12 cellular contexts compared by ENCODE assay signal in the genomic region with DNA sequence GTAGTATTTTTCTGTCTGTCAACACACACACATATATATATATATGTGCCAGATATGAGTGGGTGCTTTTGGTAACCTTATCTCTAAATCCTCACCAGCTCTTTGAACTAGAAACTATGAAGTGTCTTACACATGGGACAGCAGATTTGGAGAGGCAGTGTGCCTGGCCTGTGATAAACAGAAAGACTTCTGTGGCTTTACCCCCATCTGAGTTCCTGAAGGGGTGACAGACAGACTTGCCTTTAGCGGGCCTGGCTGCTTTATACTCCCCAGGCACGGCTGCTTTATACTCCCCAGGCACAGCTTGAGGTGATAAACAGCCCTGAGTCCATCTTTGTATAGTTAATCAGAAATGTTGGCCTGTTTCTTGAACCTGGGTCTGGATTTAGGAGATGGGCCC. TPM values are rescaled to one million over a fixed set of nuclear protein-coding genes. Genes with fewer than 3 reads are reported as not detected.
DNase-seq lines count a peak whose midpoint lies in the region; TF ChIP-seq lines count a peak whose summit lies in the region.
"Had no signal": no experiment of that assay in that cellular context is flagged by ENCODE, and none has a peak within 500 bp of the region (broad histone marks: within the 10 kb centered on the region; RNA-seq: fewer than 3 reads in every experiment).

No MANE protein-coding gene starts in this region.

- H4K20me1 ChIP-seq in osteoblast (ENCODE audit: insufficient read depth, low read length) = peaks cover 87% of the 10 kb centered on the region

- H3K4me3 Mint-ChIP-seq in brain (peak overlapping the region in 3 of 5 experiments; percentile 56 to 69 (median 60)), endodermal cell (no peak overlapping the region)
- H3K4me3 Mint-ChIP-seq: central memory CD8-positive, alpha-beta T cell had no signal

- no peak overlapping the region for H3K9ac ChIP-seq in endodermal cell (ENCODE audit: extremely low read depth, low read length, poor library complexity, severe bottlenecking)

- no peak overlapping the region for H2AFZ ChIP-seq in ACC112 (ENCODE audit: low read length, unreplicated experiment)
- no peak overlapping the region for H2AFZ ChIP-seq in osteoblast (ENCODE audit: low read length)

- H3K4me1 ChIP-seq in ACC112 (ENCODE audit: control insufficient read depth, insufficient read depth, low read length, unreplicated experiment) (peaks cover 61% of the 10 kb centered on the region), HEK293 (ENCODE audit: control insufficient read depth, insufficient read depth, low read length) (peaks cover 32% of the 10 kb centered on the region), osteoblast (ENCODE audit: insufficient read depth, low read length) (peaks cover 65% of the 10 kb centered on the region), endodermal cell (ENCODE audit: control insufficient read depth, insufficient read depth, low read length) (peaks cover 51% of the 10 kb centered on the region)

- H3K4me3 ChIP-seq in ACC112 (ENCODE audit: low read depth, low read length) (no peak overlapping the region; the same call in 1 of the 2 replicates), HEK293 (ENCODE audit: low read depth, low read length) (no peak overlapping the region), osteoblast (ENCODE audit: insufficient read depth, low read length) (no peak overlapping the region), endodermal cell (ENCODE audit: low read length) (no peak overlapping the region)
- H3K4me3 ChIP-seq: SK-N-MC had no signal

- peaks cover 96% of the 10 kb centered on the region for H3K79me2 ChIP-seq in ACC112 (ENCODE audit: control insufficient read depth, insufficient read depth, low read length, unreplicated experiment)
- peaks cover 99% of the 10 kb centered on the region for H3K79me2 ChIP-seq in osteoblast (ENCODE audit: insufficient read depth, low read length)

- DNase-seq in osteoblast (ENCODE audit: insufficient read length, low spot score, missing footprints) (no peak), GOT3 (lab: John Stamatoyannopoulos, UW) (no peak), NCI-H187 (lab: John Stamatoyannopoulos, UW) (no peak), endodermal cell (no peak), mesenteric fat pad (ENCODE audit: low spot score) (no peak)
- DNase-seq: HCEC 1CT, MM.1S had no signal

- no peaks in the 10 kb centered on the region for H3K9me3 ChIP-seq in HEK293 (ENCODE audit: control insufficient read depth, insufficient read depth, low read depth, low read length)
- H3K9me3 ChIP-seq in osteoblast (ENCODE audit: low read depth, low read length) = no peaks in the 10 kb centered on the region
- H3K9me3 ChIP-seq in endodermal cell (ENCODE audit: control insufficient read depth, low read length) = no peaks in the 10 kb centered on the region

- H3K27me3 ChIP-seq in ACC112 (ENCODE audit: insufficient read depth, low read length) (no peaks in the 10 kb centered on the region), osteoblast (ENCODE audit: insufficient read depth, low read length) (no peaks in the 10 kb centered on the region), endodermal cell (ENCODE audit: control insufficient read depth, insufficient read depth, low read length, poor library complexity, severe bottlenecking) (peaks cover 6% of the 10 kb centered on the region)

- H3K27ac Mint-ChIP-seq in brain (peak overlapping the region in 4 of 5 experiments; percentile 9 to 98 (median 88)), endodermal cell (no peak overlapping the region)

- no peak for TF ChIP-seq CTCF in HEK293 (tag by site-specific recombination; IDR thresholded peaks at IDR 0.05)
- TF ChIP-seq CTCF in brain (conservative IDR thresholded peaks at IDR 0.05) = no peak
- no peak for TF ChIP-seq CTCF in osteoblast (IDR thresholded peaks at IDR 0.05; ENCODE audit: extremely low read depth, low read depth, low read length)
- TF ChIP-seq CTCF in endodermal cell (conservative IDR thresholded peaks at IDR 0.05) = no peak

- POLR2A ChIA-PET in HEK293 (lab: Yijun Ruan, JAX) = no interaction called here

- H3K27me3 Mint-ChIP-seq in brain = no peaks in the 10 kb centered on the region
- H3K27me3 Mint-ChIP-seq in endodermal cell (ENCODE audit: insufficient read depth) = peaks cover 24% of the 10 kb centered on the region
- H3K27me3 Mint-ChIP-seq: central memory CD8-positive, alpha-beta T cell had no signal

- WGBS in endodermal cell (ENCODE audit: insufficient coverage in 1 of 2, insufficient read length in 1 of 2), 2 experiments = 35% methylated on average over 2 of the region's 2 CpGs; no CpG with 5 or more reads in 1 of the 2 experiments

- H3K36me3 ChIP-seq in ACC112 (ENCODE audit: insufficient read depth, low read length) (peaks cover 9% of the 10 kb centered on the region; the same call in 1 of the 2 replicates), HEK293 (ENCODE audit: control insufficient read depth in 2 of 2, insufficient read depth in 1 of 2, low read length in 2 of 2) (peaks cover 0 to 40% of the 10 kb centered on the region in 2 experiments; a peak in 1 of 3 replicates), osteoblast (ENCODE audit: insufficient read depth, low read length) (peaks cover 11% of the 10 kb centered on the region), endodermal cell (ENCODE audit: control insufficient read depth, insufficient read depth, low read length) (peaks cover 19% of the 10 kb centered on the region)

- CTCF ChIA-PET in HEK293 (lab: Yijun Ruan, JAX) = interaction anchor here (0.6 to 1.3 kb wide), 4 partner anchors 12 to 1543 kb away, joined by 3 to 4 read pairs (median 4); no protein-coding TSS in a partner anchor

- H3K9me3 Mint-ChIP-seq in brain (no peaks in the 10 kb centered on the region), endodermal cell (no peaks in the 10 kb centered on the region)
- H3K9me3 Mint-ChIP-seq: central memory CD8-positive, alpha-beta T cell had no signal

- H3K4me1 Mint-ChIP-seq in brain (peaks cover 70% of the 10 kb centered on the region), endodermal cell (peaks cover 55% of the 10 kb centered on the region)

- peak overlapping the region; percentile 95 for H3K27ac ChIP-seq in ACC112 (ENCODE audit: low read depth, low read length)
- no peak overlapping the region for H3K27ac ChIP-seq in HEK293 (ENCODE audit: extremely low read depth, low read depth, low read length)
- H3K27ac ChIP-seq in osteoblast (ENCODE audit: low read depth, low read length) = peak overlapping the region; percentile 74
- H3K27ac ChIP-seq in endodermal cell (ENCODE audit: low read depth, low read length) = no peak overlapping the region
- H3K27ac ChIP-seq: SK-N-MC had no signal

- no peak overlapping the region for H3K4me2 ChIP-seq in osteoblast (ENCODE audit: insufficient read depth, low read length)

- peaks cover 32% of the 10 kb centered on the region for H3K36me3 Mint-ChIP-seq in brain
- peaks cover 14% of the 10 kb centered on the region for H3K36me3 Mint-ChIP-seq in endodermal cell (ENCODE audit: low read depth)

TF ChIP-seq in HEK293, 187 proteins besides CTCF, POLR2A, EP300 and RAD21:
- TF ChIP-seq PRDM1 (tag by site-specific recombination; IDR thresholded peaks at IDR 0.05) = no peak
- peak; percentile 31; the same call in 1 of the 2 replicates for TF ChIP-seq GLIS1 (tag by site-specific recombination; IDR thresholded peaks at IDR 0.05)
- peak; percentile 82 for TF ChIP-seq ZIC2 (tag by site-specific recombination; IDR thresholded peaks at IDR 0.05)
- no peak for TF ChIP-seq ZNF404 (tag by site-specific recombination; IDR thresholded peaks at IDR 0.05)
TF ChIP-seq in HEK293: peak in this region for 2.

RNA-seq across cellular contexts. Expression of gene BAG3, which starts 5.6 kb away (rescaled TPM):
- polyA plus RNA-seq in brain (ENCODE audit: insufficient read depth, low read depth, low replicate concordance) = 20.6 TPM
- total RNA-seq in osteoblast (12.7 TPM in 2 replicates), endodermal cell (10 to 100 TPM; 13.4 to 19.5 TPM), mesenteric fat pad (83.3 TPM)
- polyA plus RNA-seq in endodermal cell (2013, experiment 1 of 2) = 22.3 TPM
- polyA plus RNA-seq in endodermal cell (2013, experiment 2 of 2) = 24.9 TPM

RNA-seq across cellular contexts. Expression of gene TIAL1, which starts 60.0 kb away (rescaled TPM):
- polyA plus RNA-seq in brain (ENCODE audit: insufficient read depth, low read depth, low replicate concordance) = 47.2 TPM
- total RNA-seq in osteoblast (53.6 TPM in 2 replicates), endodermal cell (100 to 1,000 TPM; 156 to 176 TPM), mesenteric fat pad (97.6 TPM)
- 163 TPM for polyA plus RNA-seq in endodermal cell (2013, experiment 1 of 2)
- polyA plus RNA-seq in endodermal cell (2013, experiment 2 of 2) = 149 TPM

Comparison
In these comparisons a context has a peak if more than half of its experiments do, and no peak if none do; other contexts are left out.
1. H3K27ac ChIP-seq: peak in ACC112 (single experiment) and osteoblast (single experiment); none in HEK293 (single experiment) and endodermal cell (single experiment).